16 cellular contexts compared by ENCODE assay signal in genomic region chr9:14212116-14212515, GRCh38.
A peak's percentile ranks its signal among the peaks of the same experiment; 100 is the strongest.
DNase-seq lines count a peak whose midpoint lies in the region; ATAC-seq, FAIRE-seq and TF ChIP-seq lines count a peak whose summit lies in the region.
"Had no signal": no experiment of that assay in that cellular context is flagged by ENCODE, and none has a peak within 500 bp of the region (broad histone marks: within the 10 kb centered on the region; RNA-seq: fewer than 3 reads in every experiment).

No MANE protein-coding gene starts in this region.

- H2BK5ac ChIP-seq in mesenchymal stem cell (ENCODE audit: low read depth, low read length, poor library complexity, severe bottlenecking) = no peak overlapping the region

- H4K8ac ChIP-seq in mesenchymal stem cell (ENCODE audit: low read length) = no peak overlapping the region

- no peak overlapping the region for H3K9ac ChIP-seq in colonic mucosa (ENCODE audit: low read depth in 2 of 2, low read length in 2 of 2)
- peak overlapping the region; percentile 7 for H3K9ac ChIP-seq in mesenchymal stem cell (ENCODE audit: low read length)

- no peak for ATAC-seq in GM18520 (IDR thresholded peaks at IDR 0.05; ENCODE audit: unreplicated experiment)
- no peak for ATAC-seq in GM18907 (IDR thresholded peaks at IDR 0.05; ENCODE audit: unreplicated experiment)

- TF ChIP-seq CTCF in colonic mucosa (IDR thresholded peaks at IDR 0.05) = no peak

- no peak overlapping the region for H3K4ac ChIP-seq in mesenchymal stem cell (ENCODE audit: low read depth in 1 of 2, low read length in 2 of 2)

- intact Hi-C loops in colonic mucosa (cut with DNase I) = loop anchor here (10.0 kb wide), 1 partner anchor 103 kb away; the partner anchor contains the start of gene NFIB

- H3K14ac ChIP-seq in mesenchymal stem cell (ENCODE audit: low read length in 2 of 2) = no peak overlapping the region

- no peak overlapping the region for H2AFZ ChIP-seq in mesenchymal stem cell (ENCODE audit: low read depth, low read length)
- H2AFZ ChIP-seq: hepatocyte had no signal

- H2BK15ac ChIP-seq in mesenchymal stem cell (ENCODE audit: low read depth, poor library complexity, severe bottlenecking) = no peak overlapping the region

- no peak overlapping the region for H3K4me3 ChIP-seq in colonic mucosa
- H3K4me3 ChIP-seq in mesenchymal stem cell (ENCODE audit: insufficient read depth in 1 of 2, low read depth in 1 of 2, low read length in 2 of 2) = no peak overlapping the region
- H3K4me3 ChIP-seq: hepatocyte, skin epidermis had no signal

- DNase-seq in GM03348 (ENCODE audit: low spot score) (peak; percentile 27), RCC 7860 (ENCODE audit: low spot score) (peak; percentile 22), colonic mucosa (no peak), mesenchymal stem cell (peak; percentile 29), GOT3 (lab: John Stamatoyannopoulos, UW) (no peak), NCI-H510A treated with DMSO at 0.1 percent for 48 hours (lab: John Stamatoyannopoulos, UW) (no peak)
- DNase-seq: activated CD4-positive, alpha-beta T cell treated with anti-CD3 and anti-CD28 coated beads, Interleukin-2, amount 50 U/mL, for 4 hours; brain microvascular endothelial cell; endodermal cell; GF-D8; H9; NCI-H2171 had no signal

- H2BK12ac ChIP-seq in mesenchymal stem cell (ENCODE audit: low read length in 2 of 2) = no peak overlapping the region

- H3K79me1 ChIP-seq in mesenchymal stem cell (replicated peaks; ENCODE audit: low read length, poor library complexity, severe bottlenecking) = peaks cover 30% of the 10 kb centered on the region

- H3K4me2 ChIP-seq in mesenchymal stem cell (ENCODE audit: low read length, poor library complexity, severe bottlenecking) = no peak overlapping the region
- H3K4me2 ChIP-seq: hepatocyte had no signal

- H4K91ac ChIP-seq in mesenchymal stem cell (ENCODE audit: low read length) = no peak overlapping the region

- no peak overlapping the region for H2BK120ac ChIP-seq in mesenchymal stem cell (ENCODE audit: low read depth, low read length)

- H3K27ac ChIP-seq in colonic mucosa (peak overlapping the region; percentile 85), mesenchymal stem cell (ENCODE audit: low read length, poor library complexity, severe bottlenecking) (no peak overlapping the region)
- H3K27ac ChIP-seq: brain microvascular endothelial cell, hepatocyte had no signal

- H3K18ac ChIP-seq in mesenchymal stem cell (ENCODE audit: low read depth in 1 of 2, low read length in 2 of 2) = no peak overlapping the region

- H3K36me3 ChIP-seq in colonic mucosa (no peaks in the 10 kb centered on the region), mesenchymal stem cell (ENCODE audit: control insufficient read depth in 1 of 2, insufficient read depth in 2 of 2, low read depth in 1 of 2, low read length in 2 of 2) (no peaks in the 10 kb centered on the region)
- H3K36me3 ChIP-seq: brain microvascular endothelial cell had no signal

- H3K23ac ChIP-seq in mesenchymal stem cell (ENCODE audit: low read length in 2 of 2) = no peak overlapping the region

- no peaks in the 10 kb centered on the region for H3K9me3 ChIP-seq in colonic mucosa
- no peaks in the 10 kb centered on the region for H3K9me3 ChIP-seq in mesenchymal stem cell (ENCODE audit: control insufficient read depth, low read length)

- FAIRE-seq in RCC 7860 (lab: Jason Lieb, UNC) = peak; percentile 69

- H3K27me3 ChIP-seq in colonic mucosa (no peaks in the 10 kb centered on the region), mesenchymal stem cell (ENCODE audit: control insufficient read depth in 1 of 2, insufficient read depth in 1 of 2, low read length in 2 of 2) (no peaks in the 10 kb centered on the region)
- H3K27me3 ChIP-seq: brain microvascular endothelial cell, hepatocyte had no signal

- no peak overlapping the region for H2AK5ac ChIP-seq in mesenchymal stem cell (ENCODE audit: low read length, severe bottlenecking)

- H3K4me1 ChIP-seq in colonic mucosa (no peaks in the 10 kb centered on the region), mesenchymal stem cell (ENCODE audit: control insufficient read depth, insufficient read depth, low read depth, low read length) (peaks cover 3% of the 10 kb centered on the region)

- WGBS in mesenchymal stem cell = 66% methylated on average over 1 of the region's 1 CpG

Comparison
In these comparisons a context has a peak if more than half of its experiments do, and no peak if none do; other contexts are left out.
1. DNase-seq: peak in GM03348 (single experiment), RCC 7860 (single experiment) and mesenchymal stem cell (single experiment); none in colonic mucosa (single experiment), GOT3 (single experiment) and NCI-H510A treated with DMSO at 0.1 percent for 48 hours (single experiment).